1 cellular context compared by ENCODE assay signal in the genomic region with DNA sequence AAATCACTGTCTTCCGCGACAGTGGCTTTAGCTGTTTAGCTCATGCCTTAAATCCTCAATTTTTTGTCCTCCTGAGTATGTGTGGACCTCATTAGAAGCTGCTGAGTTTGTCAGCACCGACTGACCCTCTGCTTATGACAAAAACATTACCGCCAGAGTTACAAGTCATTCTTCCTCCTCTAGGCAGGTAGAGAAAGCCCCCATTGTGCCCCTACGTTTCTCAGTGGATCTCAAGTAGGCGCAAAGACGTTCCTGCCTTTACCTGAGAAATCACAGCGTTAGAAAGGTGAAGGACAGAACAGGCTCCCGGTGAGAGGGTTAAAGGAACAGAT.
TF ChIP-seq lines count a peak whose summit lies in the region.

No MANE protein-coding gene starts in this region.

TF ChIP-seq in HCT116, 20 proteins besides CTCF, POLR2A, EP300 and RAD21 (continued from another document):
- TF ChIP-seq, protein P1, sequence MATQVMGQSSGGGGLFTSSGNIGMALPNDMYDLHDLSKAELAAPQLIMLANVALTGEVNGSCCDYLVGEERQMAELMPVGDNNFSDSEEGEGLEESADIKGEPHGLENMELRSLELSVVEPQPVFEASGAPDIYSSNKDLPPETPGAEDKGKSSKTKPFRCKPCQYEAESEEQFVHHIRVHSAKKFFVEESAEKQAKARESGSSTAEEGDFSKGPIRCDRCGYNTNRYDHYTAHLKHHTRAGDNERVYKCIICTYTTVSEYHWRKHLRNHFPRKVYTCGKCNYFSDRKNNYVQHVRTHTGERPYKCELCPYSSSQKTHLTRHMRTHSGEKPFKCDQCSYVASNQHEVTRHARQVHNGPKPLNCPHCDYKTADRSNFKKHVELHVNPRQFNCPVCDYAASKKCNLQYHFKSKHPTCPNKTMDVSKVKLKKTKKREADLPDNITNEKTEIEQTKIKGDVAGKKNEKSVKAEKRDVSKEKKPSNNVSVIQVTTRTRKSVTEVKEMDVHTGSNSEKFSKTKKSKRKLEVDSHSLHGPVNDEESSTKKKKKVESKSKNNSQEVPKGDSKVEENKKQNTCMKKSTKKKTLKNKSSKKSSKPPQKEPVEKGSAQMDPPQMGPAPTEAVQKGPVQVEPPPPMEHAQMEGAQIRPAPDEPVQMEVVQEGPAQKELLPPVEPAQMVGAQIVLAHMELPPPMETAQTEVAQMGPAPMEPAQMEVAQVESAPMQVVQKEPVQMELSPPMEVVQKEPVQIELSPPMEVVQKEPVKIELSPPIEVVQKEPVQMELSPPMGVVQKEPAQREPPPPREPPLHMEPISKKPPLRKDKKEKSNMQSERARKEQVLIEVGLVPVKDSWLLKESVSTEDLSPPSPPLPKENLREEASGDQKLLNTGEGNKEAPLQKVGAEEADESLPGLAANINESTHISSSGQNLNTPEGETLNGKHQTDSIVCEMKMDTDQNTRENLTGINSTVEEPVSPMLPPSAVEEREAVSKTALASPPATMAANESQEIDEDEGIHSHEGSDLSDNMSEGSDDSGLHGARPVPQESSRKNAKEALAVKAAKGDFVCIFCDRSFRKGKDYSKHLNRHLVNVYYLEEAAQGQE (IDR thresholded peaks at IDR 0.05; ENCODE audit: low read depth) = no peak
- TF ChIP-seq CBX3 (IDR thresholded peaks at IDR 0.05; ENCODE audit: low read depth) (no peak), JUND (IDR thresholded peaks at IDR 0.05) (no peak), TCF7L2 (IDR thresholded peaks at IDR 0.05; ENCODE audit: borderline replicate concordance, extremely low read depth, insufficient read depth, insufficient read length) (no peak), EZH2 (IDR thresholded peaks at IDR 0.05) (no peak), EGR1 (IDR thresholded peaks at IDR 0.05; ENCODE audit: low read depth) (no peak), SIN3A (IDR thresholded peaks at IDR 0.05; ENCODE audit: low read depth) (no peak), ZFX (IDR thresholded peaks at IDR 0.05) (no peak)
- TF ChIP-seq, protein P2, sequence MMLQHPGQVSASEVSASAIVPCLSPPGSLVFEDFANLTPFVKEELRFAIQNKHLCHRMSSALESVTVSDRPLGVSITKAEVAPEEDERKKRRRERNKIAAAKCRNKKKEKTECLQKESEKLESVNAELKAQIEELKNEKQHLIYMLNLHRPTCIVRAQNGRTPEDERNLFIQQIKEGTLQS (IDR thresholded peaks at IDR 0.05) = no peak
- TF ChIP-seq, protein P3, sequence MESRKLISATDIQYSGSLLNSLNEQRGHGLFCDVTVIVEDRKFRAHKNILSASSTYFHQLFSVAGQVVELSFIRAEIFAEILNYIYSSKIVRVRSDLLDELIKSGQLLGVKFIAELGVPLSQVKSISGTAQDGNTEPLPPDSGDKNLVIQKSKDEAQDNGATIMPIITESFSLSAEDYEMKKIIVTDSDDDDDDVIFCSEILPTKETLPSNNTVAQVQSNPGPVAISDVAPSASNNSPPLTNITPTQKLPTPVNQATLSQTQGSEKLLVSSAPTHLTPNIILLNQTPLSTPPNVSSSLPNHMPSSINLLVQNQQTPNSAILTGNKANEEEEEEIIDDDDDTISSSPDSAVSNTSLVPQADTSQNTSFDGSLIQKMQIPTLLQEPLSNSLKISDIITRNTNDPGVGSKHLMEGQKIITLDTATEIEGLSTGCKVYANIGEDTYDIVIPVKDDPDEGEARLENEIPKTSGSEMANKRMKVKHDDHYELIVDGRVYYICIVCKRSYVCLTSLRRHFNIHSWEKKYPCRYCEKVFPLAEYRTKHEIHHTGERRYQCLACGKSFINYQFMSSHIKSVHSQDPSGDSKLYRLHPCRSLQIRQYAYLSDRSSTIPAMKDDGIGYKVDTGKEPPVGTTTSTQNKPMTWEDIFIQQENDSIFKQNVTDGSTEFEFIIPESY (IDR thresholded peaks at IDR 0.05; ENCODE audit: extremely low read depth, insufficient replicate concordance, low read length) = no peak
